ENCODE assay signal across 8 cellular contexts in the genomic region with DNA sequence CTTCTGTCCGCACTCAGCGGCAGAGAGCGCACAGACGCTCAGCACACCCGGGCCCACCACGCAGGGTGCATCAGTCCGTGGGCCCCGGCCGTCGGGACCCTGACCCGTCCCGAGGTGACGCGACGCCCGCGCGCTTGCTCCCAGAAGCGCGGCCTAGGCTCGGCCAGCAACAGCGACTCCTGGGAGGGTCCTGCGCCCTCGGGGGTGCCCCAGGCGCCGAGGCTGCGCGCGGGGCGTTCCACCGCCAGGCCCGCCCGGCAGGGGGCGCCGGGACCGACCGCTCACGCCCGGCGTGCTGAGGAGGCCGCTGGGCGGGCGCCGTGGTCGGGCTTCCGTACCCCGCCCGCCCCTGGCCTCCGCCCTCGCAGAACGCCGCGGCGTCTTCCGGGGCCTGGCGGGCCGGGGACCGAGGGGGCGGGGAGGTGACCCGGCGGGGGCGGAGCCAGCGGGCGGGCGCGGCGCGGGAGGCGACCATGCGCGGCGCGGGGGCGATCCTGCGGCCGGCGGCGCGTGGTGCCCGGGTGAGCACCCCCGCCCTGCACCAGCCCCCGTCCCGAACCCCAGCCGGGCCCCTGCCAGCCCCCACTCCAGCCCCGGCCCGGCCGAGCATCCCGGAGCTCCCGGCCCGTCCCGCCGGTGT. TPM values are rescaled to one million over a fixed set of nuclear protein-coding genes. Genes with fewer than 3 reads are reported as not detected.
DNase-seq lines count a peak whose midpoint lies in the region; ATAC-seq and TF ChIP-seq lines count a peak whose summit lies in the region.

A gene with protein sequence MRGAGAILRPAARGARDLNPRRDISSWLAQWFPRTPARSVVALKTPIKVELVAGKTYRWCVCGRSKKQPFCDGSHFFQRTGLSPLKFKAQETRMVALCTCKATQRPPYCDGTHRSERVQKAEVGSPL (plus strand): TSS at position 456 of the 640 bp plus-strand sequence. CDS start 18 bp downstream, at position 474.

- no peaks in the 10 kb centered on the region for H3K9me3 ChIP-seq in trophoblast cell (ENCODE audit: insufficient read depth, low read depth, low read length)
- H3K9me3 ChIP-seq in tibial artery = no peaks in the 10 kb centered on the region

- no peaks in the 10 kb centered on the region for H3K9me3 Mint-ChIP-seq in GM23338
- peaks cover 0 to 6% of the 10 kb centered on the region in 2 donors for H3K9me3 Mint-ChIP-seq in activated naive CD4-positive, alpha-beta T cell treated with anti-CD3 and anti-CD28 coated beads, Interleukin-2, amount 50 U/mL, for 72 hours

- peak within 1 kb of the TSS; percentile 32 for H2BK12ac ChIP-seq in trophoblast cell (ENCODE audit: low read length)

- H3K9ac ChIP-seq in trophoblast cell (ENCODE audit: low read length) = peak within 1 kb of the TSS; percentile 44

- peak within 1 kb of the TSS; percentile 94 for H3K4me3 Mint-ChIP-seq in GM23338

- H3K14ac ChIP-seq in trophoblast cell (ENCODE audit: low read length) = peak within 1 kb of the TSS; percentile 94

- peaks cover 7% of the 10 kb centered on the region for H3F3A ChIP-seq in GM23338 (replicated peaks; ENCODE audit: low read depth)

- peak within 1 kb of the TSS; percentile 94 for H4K8ac ChIP-seq in trophoblast cell (ENCODE audit: low read depth, low read length)

- H3K18ac ChIP-seq in trophoblast cell (ENCODE audit: low read length) = peak within 1 kb of the TSS; percentile 96

- H3K79me1 ChIP-seq in trophoblast cell (ENCODE audit: low read length) = peaks cover 8% of the 10 kb centered on the region

- H4K20me1 ChIP-seq in GM23338 (replicated peaks; ENCODE audit: insufficient read depth) = peaks cover 10% of the 10 kb centered on the region

- WGBS in trophoblast cell (ENCODE audit: extremely low coverage, insufficient coverage, insufficient read length) = no CpG with 5 or more reads among the region's 92 CpGs

- H3K9me2 ChIP-seq in GM23338 (ENCODE audit: insufficient read depth) = no peaks in the 10 kb centered on the region

- peak within 1 kb of the TSS; percentile 98 for H2AFZ ChIP-seq in GM23338
- H2AFZ ChIP-seq in trophoblast cell (ENCODE audit: insufficient read depth, low read length, poor library complexity) = peak within 1 kb of the TSS; percentile 92

- peak within 1 kb of the TSS; percentile 87 for H2AK5ac ChIP-seq in trophoblast cell (ENCODE audit: low read length)

- H2BK120ac ChIP-seq in trophoblast cell (ENCODE audit: insufficient read depth, low read length, poor library complexity) = peak within 1 kb of the TSS; percentile 70

- H3K4me2 ChIP-seq in GM23338 (peak within 1 kb of the TSS; percentile 99), trophoblast cell (ENCODE audit: low read length) (peak within 1 kb of the TSS; percentile 97)

- H3K27me3 Mint-ChIP-seq in GM23338 (ENCODE audit: insufficient read depth, low read depth, poor library complexity) = peaks cover 36% of the 10 kb centered on the region

- peak in 1 of 2 experiments; percentile 57; a peak in 3 of 4 replicates for TF ChIP-seq CTCF in GM23338 (conservative IDR thresholded peaks at IDR 0.05; ENCODE audit: low read depth in 2 of 2)
- TF ChIP-seq CTCF in tibial artery (IDR thresholded peaks at IDR 0.05) = peak; percentile 60 to 96

- H3K79me2 ChIP-seq in GM23338 (replicated peaks; ENCODE audit: insufficient read depth) = no peaks in the 10 kb centered on the region
- H3K79me2 ChIP-seq in trophoblast cell (ENCODE audit: control insufficient read depth, insufficient read depth, low read length, poor library complexity) = peaks cover 6% of the 10 kb centered on the region

- peaks cover 48% of the 10 kb centered on the region for H3K4me1 Mint-ChIP-seq in GM23338

- H4K91ac ChIP-seq in trophoblast cell (ENCODE audit: low read depth, low read length) = peak within 1 kb of the TSS; percentile 85

- peak within 1 kb of the TSS; percentile 96 for H4K12ac ChIP-seq in trophoblast cell (ENCODE audit: low read depth, low read length)

- peaks cover 27% of the 10 kb centered on the region for H3K4me1 ChIP-seq in GM23338 (ENCODE audit: insufficient read depth)
- H3K4me1 ChIP-seq in trophoblast cell (ENCODE audit: control insufficient read depth in 1 of 2, insufficient read depth in 2 of 2, low read length in 2 of 2) = peaks cover 0 to 9% of the 10 kb centered on the region in 2 experiments
- H3K4me1 ChIP-seq in tibial artery = peaks cover 0 to 45% (median 37%) of the 10 kb centered on the region in 4 donors

- H3K4me3 ChIP-seq in GM23338 = peak within 1 kb of the TSS; percentile 88
- H3K4me3 ChIP-seq in trophoblast cell (ENCODE audit: low read depth, low read length) = peak within 1 kb of the TSS; percentile 74
- peak within 1 kb of the TSS; percentile 68 to 79 for H3K4me3 ChIP-seq in tibial artery

- ATAC-seq in GM23338 (peak; percentile 67), Right ventricle myocardium superior (ENCODE audit: poor library complexity) (peak; percentile 85)
- ATAC-seq in activated naive CD4-positive, alpha-beta T cell treated with anti-CD3 and anti-CD28 coated beads, Interleukin-2, amount 50 U/mL, for 72 hours = peak; percentile 76 to 83

- peak within 1 kb of the TSS; percentile 92 for H3K27ac Mint-ChIP-seq in GM23338
- H3K27ac Mint-ChIP-seq in activated naive CD4-positive, alpha-beta T cell treated with anti-CD3 and anti-CD28 coated beads, Interleukin-2, amount 50 U/mL, for 72 hours = peak within 1 kb of the TSS; percentile 89 to 95

- peak; percentile 88 for DNase-seq in EL
- peak; percentile 90 for DNase-seq in GM23338 (ENCODE audit: low spot score)
- DNase-seq in LoVo (ENCODE audit: low spot score) = peak; percentile 93
- peak; percentile 88 for DNase-seq in SKM-1 treated with dmso at 0.1 percent for 144 hours (lab: John Stamatoyannopoulos, UW; ENCODE audit: unreplicated experiment)
- DNase-seq in activated naive CD4-positive, alpha-beta T cell treated with anti-CD3 and anti-CD28 coated beads, Interleukin-2, amount 50 U/mL, for 72 hours (ENCODE audit: low spot score in 2 of 2) = peak; percentile 89 to 94
- peak; percentile 93 for DNase-seq in Right ventricle myocardium superior
- DNase-seq in trophoblast cell = peak; percentile 77 to 89
- peak; percentile 76 to 91 for DNase-seq in tibial artery

- H2BK5ac ChIP-seq in trophoblast cell (ENCODE audit: low read depth, low read length, poor library complexity) = peak within 1 kb of the TSS; percentile 16

- H3K36me3 ChIP-seq in GM23338 (ENCODE audit: insufficient read depth) = no peaks in the 10 kb centered on the region
- H3K36me3 ChIP-seq in trophoblast cell (ENCODE audit: control insufficient read depth in 1 of 2, insufficient read depth in 2 of 2, low read length in 2 of 2) = peaks cover 20 to 24% of the 10 kb centered on the region in 2 experiments
- peaks cover 7 to 35% (median 24%) of the 10 kb centered on the region in 3 donors for H3K36me3 ChIP-seq in tibial artery

- H3K23ac ChIP-seq in trophoblast cell (ENCODE audit: low read length) = no peak within 1 kb of the TSS

- peak within 1 kb of the TSS; percentile 74 for H3K4ac ChIP-seq in trophoblast cell (ENCODE audit: low read depth, low read length)

- peaks cover 18% of the 10 kb centered on the region for H3K36me3 Mint-ChIP-seq in GM23338 (ENCODE audit: low read depth)
- peaks cover 10 to 21% of the 10 kb centered on the region in 2 donors for H3K36me3 Mint-ChIP-seq in activated naive CD4-positive, alpha-beta T cell treated with anti-CD3 and anti-CD28 coated beads, Interleukin-2, amount 50 U/mL, for 72 hours

- H3K27ac ChIP-seq in GM23338 (ENCODE audit: low read depth) (0 out of 2 replicates have a peak within 1 kb of the TSS, but pooled peaks have one; percentile 55), trophoblast cell (ENCODE audit: low read depth, low read length) (peak within 1 kb of the TSS; percentile 63), tibial artery (peak within 1 kb of the TSS; percentile 86 to 94)

- intact Hi-C loops in Right ventricle myocardium superior (cut with DNase I) = no loop called here
- intact Hi-C loops in tibial artery (cut with DNase I; ENCODE audit: low total_unique reads) = loop anchor here (10.0 kb wide), 1 partner anchor 375 kb away; a partner anchor contains a TSS

- H3K27me3 ChIP-seq in GM23338 (ENCODE audit: insufficient read depth) (peaks cover 22% of the 10 kb centered on the region), trophoblast cell (ENCODE audit: insufficient read depth, low read length) (no peaks in the 10 kb centered on the region), tibial artery (no peaks in the 10 kb centered on the region)

TF ChIP-seq in GM23338, 12 proteins besides CTCF, POLR2A, EP300 and RAD21 (continues in another document):
- TF ChIP-seq, protein P1, sequence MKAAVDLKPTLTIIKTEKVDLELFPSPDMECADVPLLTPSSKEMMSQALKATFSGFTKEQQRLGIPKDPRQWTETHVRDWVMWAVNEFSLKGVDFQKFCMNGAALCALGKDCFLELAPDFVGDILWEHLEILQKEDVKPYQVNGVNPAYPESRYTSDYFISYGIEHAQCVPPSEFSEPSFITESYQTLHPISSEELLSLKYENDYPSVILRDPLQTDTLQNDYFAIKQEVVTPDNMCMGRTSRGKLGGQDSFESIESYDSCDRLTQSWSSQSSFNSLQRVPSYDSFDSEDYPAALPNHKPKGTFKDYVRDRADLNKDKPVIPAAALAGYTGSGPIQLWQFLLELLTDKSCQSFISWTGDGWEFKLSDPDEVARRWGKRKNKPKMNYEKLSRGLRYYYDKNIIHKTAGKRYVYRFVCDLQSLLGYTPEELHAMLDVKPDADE (IDR thresholded peaks at IDR 0.05) = no peak

RNA-seq across cellular contexts. Expression of the gene that starts here (rescaled TPM):
- 0.94 and 3.4 TPM in 2 replicates for total RNA-seq in GM23338 (2014; rRNA removed; shearing (Covaris generic))
- polyA plus RNA-seq in GM23338 (2016; fragmentation: Nextera tagmentation; extraction: Ambion mirVana) = 8.9 and 9.9 TPM in 2 replicates
- total RNA-seq in activated naive CD4-positive, alpha-beta T cell treated with anti-CD3 and anti-CD28 coated beads, Interleukin-2, amount 50 U/mL, for 72 hours = 10 to 100 TPM; 32.7 to 40.7 TPM
- total RNA-seq in Right ventricle myocardium superior = 82.5 TPM
- 7.1 and 7.8 TPM in 2 replicates for polyA plus RNA-seq in trophoblast cell (2013)

Comparison
In these comparisons a context has a peak if more than half of its experiments do, and no peak if none do; other contexts are left out.
1. Peak in every context shown above with its lines: DNase-seq, ATAC-seq, H3K4me3 ChIP-seq and H3K27ac ChIP-seq.